Comparison of ENCODE assay signal across 35 cellular contexts in genomic region chr1:62259551-62259950, GRCh38.
"Had no signal": no experiment of that assay in that cellular context is flagged by ENCODE, and none has a peak within 500 bp of the region (broad histone marks: within the 10 kb centered on the region; RNA-seq: fewer than 3 reads in every experiment).

No MANE protein-coding gene starts in this region.

- H3K9ac ChIP-seq: KMS-11 had no signal

- H3K36me3 ChIP-seq: MG63 had no signal

- H3K27me3 ChIP-seq: MG63 had no signal

- H3K9me3 ChIP-seq: MG63 had no signal

- DNase-seq: Karpas-422, Kasumi-1, MG63, MM.1S, MV-4-11, NCI-H1048, NCI-H1092, NCI-H1092 treated with DMSO at 0.1 percent for 48 hours, NCI-H1105, NCI-H1105 treated with DMSO at 0.1 percent for 48 hours, NCI-H1417, NCI-H1417 treated with DMSO at 0.1 percent for 48 hours, NCI-H1436, NCI-H1436 treated with DMSO at 0.1 percent for 48 hours, NCI-H146, NCI-H1694, NCI-H1694 treated with DMSO at 0.1 percent for 48 hours, NCI-H187, NCI-H187 treated with DMSO at 0.1 percent for 48 hours, NCI-H1930, NCI-H2029, NCI-H2029 treated with DMSO at 0.1 percent for 48 hours, NCI-H2081, NCI-H2081 treated with DMSO at 0.1 percent for 48 hours, NCI-H2107, NCI-H2171, NCI-H2171 treated with DMSO at 0.1 percent for 48 hours, NCI-H2227 treated with DMSO at 0.1 percent for 48 hours, NCI-H226, NCI-H345, NCI-H446, NCI-H446 treated with DMSO at 0.1 percent for 48 hours, NCI-H510A, NCI-H510A treated with DMSO at 0.1 percent for 48 hours had no signal

- H3K27ac ChIP-seq: KMS-11 had no signal

- H3K4me3 ChIP-seq: MG63 had no signal
